Comparison of ENCODE assay signal across 1 cellular context in genomic region chr17:74330446-74330845, GRCh38.
TF ChIP-seq lines count a peak whose summit lies in the region.

No MANE protein-coding gene starts in this region.

TF ChIP-seq in K562, 482 proteins besides CTCF, POLR2A, EP300 and RAD21:
- TF ChIP-seq ZFP36 (IDR thresholded peaks at IDR 0.05; ENCODE audit: low read depth, low read length, partially characterized antibody): peak; percentile 57
- TF ChIP-seq E2F6 (IDR thresholded peaks at IDR 0.05; ENCODE audit: borderline replicate concordance in 1 of 2, extremely low read depth in 1 of 2, insufficient read depth in 1 of 2, insufficient read length in 1 of 2, low read depth in 1 of 2, low read length in 1 of 2, poor library complexity in 1 of 2, severe bottlenecking in 1 of 2): no peak
- TF ChIP-seq HDAC1 (IDR thresholded peaks at IDR 0.05): no peak
TF ChIP-seq in K562: peak in this region for 1.
